In genomic region chr5:55344392-55344992, GRCh38 we compare ENCODE assay signal across 9 cellular contexts. TPM values are rescaled to one million over a fixed set of nuclear protein-coding genes. Genes with fewer than 3 reads are reported as not detected.
DNase-seq lines count a peak whose midpoint lies in the region; TF ChIP-seq lines count a peak whose summit lies in the region.
"Had no signal": no experiment of that assay in that cellular context is flagged by ENCODE, and none has a peak within 500 bp of the region (broad histone marks: within the 10 kb centered on the region; RNA-seq: fewer than 3 reads in every experiment).

No MANE protein-coding gene starts in this region.

- H3K9me3 ChIP-seq in MM.1S (replicated peaks; ENCODE audit: insufficient read depth, low read length), result no peaks in the 10 kb centered on the region

- peaks cover 4% of the 10 kb centered on the region for H3K4me1 Mint-ChIP-seq in activated CD4-positive, alpha-beta T cell treated with anti-CD3 and anti-CD28 coated beads, Interleukin-2, amount 10 ng/mL, durations not matched to agents 7 days and 5 days

- H3F3A ChIP-seq in MM.1S (ENCODE audit: insufficient read depth, low read length), result peaks cover 14% of the 10 kb centered on the region; the same call in 1 of the 2 replicates

- no peak overlapping the region for H3K9ac ChIP-seq in MM.1S (ENCODE audit: low read length)
- H3K9ac ChIP-seq: BLaER1 treated with 17β-estradiol and CSF1 and Interleukin-3, amounts not matched to agents 10 nM and 100 nM had no signal

- no peak overlapping the region for H3K4me2 ChIP-seq in MM.1S (ENCODE audit: low read depth, low read length)
- H3K4me2 ChIP-seq: BLaER1 treated with 17β-estradiol and CSF1 and Interleukin-3, amounts not matched to agents 10 nM and 100 nM had no signal

- H4K20me1 ChIP-seq in MM.1S (ENCODE audit: insufficient read depth, low read length), result 0 out of 2 replicates have a peak, but pooled peaks cover 9% of the 10 kb centered on the region

- DNase-seq in DMS79 treated with DMSO at 0.1 percent for 48 hours (lab: John Stamatoyannopoulos, UW), result peak; percentile 0
- DNase-seq in DMS79 (lab: John Stamatoyannopoulos, UW), result no peak
- peak; percentile 51 for DNase-seq in MM.1S
- peak; percentile 75 for DNase-seq in activated CD4-positive, alpha-beta T cell treated with anti-CD3 and anti-CD28 coated beads, Interleukin-2, amount 10 ng/mL, durations not matched to agents 7 days and 5 days
- peak; percentile 74 for DNase-seq in dedifferentiated amniotic fluid mesenchymal stem cell (ENCODE audit: extremely low spot score)
- DNase-seq in medulla oblongata (ENCODE audit: extremely low spot score), result peak; percentile 82
- peak; percentile 19 to 22 for DNase-seq in stimulated activated CD8-positive, alpha-beta memory T cell treated with anti-CD3 and anti-CD28 coated beads, Interleukin-2, amount 100 ng/mL, for 1 hour (ENCODE audit: low read depth in 2 of 2)
- DNase-seq in NCI-H1048 (lab: John Stamatoyannopoulos, UW), result no peak

- peaks cover 6% of the 10 kb centered on the region for H3K79me2 ChIP-seq in MM.1S (ENCODE audit: low read length)

- no peaks in the 10 kb centered on the region for H3K27me3 ChIP-seq in MM.1S (replicated peaks; ENCODE audit: insufficient read depth, low read length)
- H3K27me3 ChIP-seq: BLaER1 treated with 17β-estradiol and CSF1 and Interleukin-3, amounts not matched to agents 10 nM and 100 nM had no signal

- peaks cover 11% of the 10 kb centered on the region; the same call in 1 of the 2 replicates for H3K36me3 ChIP-seq in MM.1S (replicated peaks; ENCODE audit: insufficient read depth, low read length)

- no peaks in the 10 kb centered on the region for H3K4me1 ChIP-seq in MM.1S (ENCODE audit: low read length)

- peak; percentile 74 for TF ChIP-seq CTCF in MM.1S (IDR thresholded peaks at IDR 0.05; ENCODE audit: low read length)

- no peak overlapping the region for H3K4me3 Mint-ChIP-seq in activated CD4-positive, alpha-beta T cell treated with anti-CD3 and anti-CD28 coated beads, Interleukin-2, amount 10 ng/mL, durations not matched to agents 7 days and 5 days

- CTCF ChIA-PET in activated CD4-positive, alpha-beta T cell treated with anti-CD3 and anti-CD28 coated beads, Interleukin-2, amount 10 ng/mL, durations not matched to agents 7 days and 5 days (lab: Charles Lee), result interaction anchor here (0.6 to 1.0 kb wide), 3 partner anchors 37 to 63 kb away, joined by 4 to 6 read pairs (median 5); partner anchors contain the start of genes DHX29 and MTREX

- H3K27me3 Mint-ChIP-seq in activated CD4-positive, alpha-beta T cell treated with anti-CD3 and anti-CD28 coated beads, Interleukin-2, amount 10 ng/mL, durations not matched to agents 7 days and 5 days, result no peaks in the 10 kb centered on the region

- no peak overlapping the region for H2AFZ ChIP-seq in MM.1S (ENCODE audit: low read length)

- H3K9me2 ChIP-seq in MM.1S (replicated peaks; ENCODE audit: insufficient read depth, low read length), result no peaks in the 10 kb centered on the region

- no peak overlapping the region for H3K27ac ChIP-seq in MM.1S (ENCODE audit: low read length)
- H3K27ac ChIP-seq: BLaER1 treated with 17β-estradiol and CSF1 and Interleukin-3, amounts not matched to agents 10 nM and 100 nM had no signal

- POLR2A ChIA-PET in activated CD4-positive, alpha-beta T cell treated with anti-CD3 and anti-CD28 coated beads, Interleukin-2, amount 10 ng/mL, durations not matched to agents 7 days and 5 days (lab: Charles Lee), result no interaction called here

- H3K36me3 Mint-ChIP-seq in activated CD4-positive, alpha-beta T cell treated with anti-CD3 and anti-CD28 coated beads, Interleukin-2, amount 10 ng/mL, durations not matched to agents 7 days and 5 days (ENCODE audit: low read depth), result peaks cover 52% of the 10 kb centered on the region

- H3K9me3 Mint-ChIP-seq in activated CD4-positive, alpha-beta T cell treated with anti-CD3 and anti-CD28 coated beads, Interleukin-2, amount 10 ng/mL, durations not matched to agents 7 days and 5 days, result no peaks in the 10 kb centered on the region

- no peak overlapping the region for H3K4me3 ChIP-seq in MM.1S (ENCODE audit: low read length)
- H3K4me3 ChIP-seq: BLaER1 treated with 17β-estradiol and CSF1 and Interleukin-3, amounts not matched to agents 10 nM and 100 nM had no signal

- peak overlapping the region; percentile 31 for H3K27ac Mint-ChIP-seq in activated CD4-positive, alpha-beta T cell treated with anti-CD3 and anti-CD28 coated beads, Interleukin-2, amount 10 ng/mL, durations not matched to agents 7 days and 5 days

RNA-seq across cellular contexts. Expression of gene MTREX, which starts 36.7 kb away (rescaled TPM):
- 10 to 100 TPM; 71.8 to 76.1 TPM for total RNA-seq in activated CD4-positive, alpha-beta T cell treated with anti-CD3 and anti-CD28 coated beads, Interleukin-2, amount 10 ng/mL, durations not matched to agents 7 days and 5 days

RNA-seq across cellular contexts. Expression of gene DHX29, which starts 37.0 kb away (rescaled TPM):
- 10 to 100 TPM; 18.7 to 19.3 TPM for total RNA-seq in activated CD4-positive, alpha-beta T cell treated with anti-CD3 and anti-CD28 coated beads, Interleukin-2, amount 10 ng/mL, durations not matched to agents 7 days and 5 days

Comparison
In these comparisons a context has a peak if more than half of its experiments do, and no peak if none do; other contexts are left out.
1. DNase-seq: peak in DMS79 treated with DMSO at 0.1 percent for 48 hours (single experiment), MM.1S (single experiment), activated CD4-positive, alpha-beta T cell treated with anti-CD3 and anti-CD28 coated beads, Interleukin-2, amount 10 ng/mL, durations not matched to agents 7 days and 5 days (single experiment), dedifferentiated amniotic fluid mesenchymal stem cell (single experiment), medulla oblongata (single experiment) and stimulated activated CD8-positive, alpha-beta memory T cell treated with anti-CD3 and anti-CD28 coated beads, Interleukin-2, amount 100 ng/mL, for 1 hour (2 of 2); none in DMS79 (single experiment) and NCI-H1048 (single experiment).